2 cellular contexts compared by ENCODE assay signal in the genomic region with DNA sequence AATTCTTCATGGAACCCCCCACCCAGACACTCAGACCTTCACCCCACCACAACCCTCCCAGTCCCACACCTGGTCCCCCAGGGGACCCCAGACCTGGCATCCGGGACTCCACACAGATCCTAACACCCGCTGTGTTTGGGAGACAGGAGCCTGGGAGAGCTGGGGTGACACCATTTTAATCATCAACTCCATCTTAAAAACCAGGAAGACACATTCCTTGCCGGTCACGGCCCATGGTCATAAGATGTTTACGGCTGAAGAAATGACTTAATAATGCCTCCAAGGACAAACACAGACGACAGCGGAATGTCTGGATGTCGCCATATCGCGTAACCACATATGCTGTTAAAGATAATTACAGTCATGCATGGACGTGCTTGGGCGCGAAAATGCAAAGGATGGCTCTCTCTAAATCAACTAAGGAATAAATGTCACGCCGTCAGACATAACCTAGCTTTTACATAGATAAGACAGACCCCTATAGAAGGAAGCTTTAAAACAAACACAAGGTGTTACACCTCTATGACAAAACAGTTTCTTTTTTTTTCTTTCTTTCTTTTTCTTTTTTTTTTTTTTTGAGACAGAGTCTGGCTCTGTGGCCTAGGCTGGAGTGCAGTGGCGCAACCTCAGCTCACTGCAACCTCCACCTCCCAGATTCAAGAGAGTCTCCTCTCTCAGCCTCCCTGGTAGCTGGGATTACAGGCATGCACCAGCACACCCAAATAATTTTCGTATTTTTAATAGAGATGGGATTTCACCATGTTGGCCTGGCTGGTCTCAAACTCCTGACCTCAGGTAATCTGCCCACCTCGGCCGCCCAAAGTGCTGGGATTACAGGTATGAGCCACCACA.
TF ChIP-seq lines count a peak whose summit lies in the region.

No MANE protein-coding gene starts in this region.

TF ChIP-seq in K562, 482 proteins besides CTCF, POLR2A, EP300 and RAD21 (continued from another document and continues in another):
- peak; percentile 89 for TF ChIP-seq ZKSCAN8 (CRISPR knock-in tag; IDR thresholded peaks at IDR 0.05)
- TF ChIP-seq, protein P1, sequence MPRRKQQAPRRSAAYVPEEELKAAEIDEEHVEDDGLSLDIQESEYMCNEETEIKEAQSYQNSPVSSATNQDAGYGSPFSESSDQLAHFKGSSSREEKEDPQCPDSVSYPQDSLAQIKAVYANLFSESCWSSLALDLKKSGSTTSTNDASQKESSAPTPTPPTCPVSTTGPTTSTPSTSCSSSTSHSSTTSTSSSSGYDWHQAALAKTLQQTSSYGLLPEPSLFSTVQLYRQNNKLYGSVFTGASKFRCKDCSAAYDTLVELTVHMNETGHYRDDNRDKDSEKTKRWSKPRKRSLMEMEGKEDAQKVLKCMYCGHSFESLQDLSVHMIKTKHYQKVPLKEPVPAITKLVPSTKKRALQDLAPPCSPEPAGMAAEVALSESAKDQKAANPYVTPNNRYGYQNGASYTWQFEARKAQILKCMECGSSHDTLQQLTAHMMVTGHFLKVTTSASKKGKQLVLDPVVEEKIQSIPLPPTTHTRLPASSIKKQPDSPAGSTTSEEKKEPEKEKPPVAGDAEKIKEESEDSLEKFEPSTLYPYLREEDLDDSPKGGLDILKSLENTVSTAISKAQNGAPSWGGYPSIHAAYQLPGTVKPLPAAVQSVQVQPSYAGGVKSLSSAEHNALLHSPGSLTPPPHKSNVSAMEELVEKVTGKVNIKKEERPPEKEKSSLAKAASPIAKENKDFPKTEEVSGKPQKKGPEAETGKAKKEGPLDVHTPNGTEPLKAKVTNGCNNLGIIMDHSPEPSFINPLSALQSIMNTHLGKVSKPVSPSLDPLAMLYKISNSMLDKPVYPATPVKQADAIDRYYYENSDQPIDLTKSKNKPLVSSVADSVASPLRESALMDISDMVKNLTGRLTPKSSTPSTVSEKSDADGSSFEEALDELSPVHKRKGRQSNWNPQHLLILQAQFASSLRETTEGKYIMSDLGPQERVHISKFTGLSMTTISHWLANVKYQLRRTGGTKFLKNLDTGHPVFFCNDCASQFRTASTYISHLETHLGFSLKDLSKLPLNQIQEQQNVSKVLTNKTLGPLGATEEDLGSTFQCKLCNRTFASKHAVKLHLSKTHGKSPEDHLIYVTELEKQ (CRISPR knock-in tag; IDR thresholded peaks at IDR 0.05), result peak; percentile 90
- no peak for TF ChIP-seq EGR1 (conservative IDR thresholded peaks at IDR 0.05)
- TF ChIP-seq, protein P2, sequence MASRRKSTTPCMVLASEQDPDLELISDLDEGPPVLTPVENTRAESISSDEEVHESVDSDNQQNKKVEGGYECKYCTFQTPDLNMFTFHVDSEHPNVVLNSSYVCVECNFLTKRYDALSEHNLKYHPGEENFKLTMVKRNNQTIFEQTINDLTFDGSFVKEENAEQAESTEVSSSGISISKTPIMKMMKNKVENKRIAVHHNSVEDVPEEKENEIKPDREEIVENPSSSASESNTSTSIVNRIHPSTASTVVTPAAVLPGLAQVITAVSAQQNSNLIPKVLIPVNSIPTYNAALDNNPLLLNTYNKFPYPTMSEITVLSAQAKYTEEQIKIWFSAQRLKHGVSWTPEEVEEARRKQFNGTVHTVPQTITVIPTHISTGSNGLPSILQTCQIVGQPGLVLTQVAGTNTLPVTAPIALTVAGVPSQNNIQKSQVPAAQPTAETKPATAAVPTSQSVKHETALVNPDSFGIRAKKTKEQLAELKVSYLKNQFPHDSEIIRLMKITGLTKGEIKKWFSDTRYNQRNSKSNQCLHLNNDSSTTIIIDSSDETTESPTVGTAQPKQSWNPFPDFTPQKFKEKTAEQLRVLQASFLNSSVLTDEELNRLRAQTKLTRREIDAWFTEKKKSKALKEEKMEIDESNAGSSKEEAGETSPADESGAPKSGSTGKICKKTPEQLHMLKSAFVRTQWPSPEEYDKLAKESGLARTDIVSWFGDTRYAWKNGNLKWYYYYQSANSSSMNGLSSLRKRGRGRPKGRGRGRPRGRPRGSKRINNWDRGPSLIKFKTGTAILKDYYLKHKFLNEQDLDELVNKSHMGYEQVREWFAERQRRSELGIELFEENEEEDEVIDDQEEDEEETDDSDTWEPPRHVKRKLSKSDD (conservative IDR thresholded peaks at IDR 0.05; ENCODE audit: low read length), result no peak
- 0 out of 2 replicates have a peak, but pooled peaks have one; percentile 43 for TF ChIP-seq MAFG (tag; conservative IDR thresholded peaks at IDR 0.05)
- no peak for TF ChIP-seq PHB2 (IDR thresholded peaks at IDR 0.05; ENCODE audit: low read depth)
- TF ChIP-seq YY1 (IDR thresholded peaks at IDR 0.05; ENCODE audit: borderline replicate concordance in 1 of 3, control insufficient read depth in 1 of 3, extremely low read depth in 1 of 3, insufficient read depth in 3 of 3, insufficient read length in 1 of 3, insufficient replicate concordance in 2 of 3, low read depth in 1 of 3, low read length in 2 of 3), result peak in 1 of 3 experiments; percentile 82
- no peak for TF ChIP-seq SMARCC2 (IDR thresholded peaks at IDR 0.05; ENCODE audit: low read depth)
- no peak for TF ChIP-seq ZC3H8 (IDR thresholded peaks at IDR 0.05)
- TF ChIP-seq MBD2 (IDR thresholded peaks at IDR 0.05; ENCODE audit: borderline replicate concordance, low read depth), result no peak
- TF ChIP-seq ZNF780A (CRISPR knock-in tag; IDR thresholded peaks at IDR 0.05), result no peak
- no peak for TF ChIP-seq ZNF431 (CRISPR knock-in tag; IDR thresholded peaks at IDR 0.05)
- TF ChIP-seq, protein P3, sequence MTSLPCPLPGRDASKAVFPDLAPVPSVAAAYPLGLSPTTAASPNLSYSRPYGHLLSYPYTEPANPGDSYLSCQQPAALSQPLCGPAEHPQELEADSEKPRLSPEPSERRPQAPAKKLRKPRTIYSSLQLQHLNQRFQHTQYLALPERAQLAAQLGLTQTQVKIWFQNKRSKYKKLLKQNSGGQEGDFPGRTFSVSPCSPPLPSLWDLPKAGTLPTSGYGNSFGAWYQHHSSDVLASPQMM (CRISPR knock-in tag; IDR thresholded peaks at IDR 0.05), result no peak
- TF ChIP-seq, protein P4, sequence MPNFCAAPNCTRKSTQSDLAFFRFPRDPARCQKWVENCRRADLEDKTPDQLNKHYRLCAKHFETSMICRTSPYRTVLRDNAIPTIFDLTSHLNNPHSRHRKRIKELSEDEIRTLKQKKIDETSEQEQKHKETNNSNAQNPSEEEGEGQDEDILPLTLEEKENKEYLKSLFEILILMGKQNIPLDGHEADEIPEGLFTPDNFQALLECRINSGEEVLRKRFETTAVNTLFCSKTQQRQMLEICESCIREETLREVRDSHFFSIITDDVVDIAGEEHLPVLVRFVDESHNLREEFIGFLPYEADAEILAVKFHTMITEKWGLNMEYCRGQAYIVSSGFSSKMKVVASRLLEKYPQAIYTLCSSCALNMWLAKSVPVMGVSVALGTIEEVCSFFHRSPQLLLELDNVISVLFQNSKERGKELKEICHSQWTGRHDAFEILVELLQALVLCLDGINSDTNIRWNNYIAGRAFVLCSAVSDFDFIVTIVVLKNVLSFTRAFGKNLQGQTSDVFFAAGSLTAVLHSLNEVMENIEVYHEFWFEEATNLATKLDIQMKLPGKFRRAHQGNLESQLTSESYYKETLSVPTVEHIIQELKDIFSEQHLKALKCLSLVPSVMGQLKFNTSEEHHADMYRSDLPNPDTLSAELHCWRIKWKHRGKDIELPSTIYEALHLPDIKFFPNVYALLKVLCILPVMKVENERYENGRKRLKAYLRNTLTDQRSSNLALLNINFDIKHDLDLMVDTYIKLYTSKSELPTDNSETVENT (CRISPR knock-in tag; IDR thresholded peaks at IDR 0.05), result no peak
- 0 out of 2 replicates have a peak, but pooled peaks have one; percentile 40 for TF ChIP-seq FOXJ2 (tag; IDR thresholded peaks at IDR 0.05)

TF ChIP-seq in HepG2, 621 proteins besides CTCF, POLR2A, EP300 and RAD21 (continued from another document):
- TF ChIP-seq ZNF350 (CRISPR knock-in tag; IDR thresholded peaks at IDR 0.05; ENCODE audit: borderline replicate concordance, low read depth) (0 out of 2 replicates have a peak, but pooled peaks have one; percentile 9), AGO1 (IDR thresholded peaks at IDR 0.05; ENCODE audit: low read depth, low read length, poor library complexity, severe bottlenecking) (no peak), SCMH1 (CRISPR knock-in tag; IDR thresholded peaks at IDR 0.05; ENCODE audit: borderline replicate concordance) (no peak), BRD4 (CRISPR knock-in tag; IDR thresholded peaks at IDR 0.05) (no peak), SRSF1 (optimal IDR thresholded peaks at IDR 0.05; ENCODE audit: low read depth, low read length) (no peak), ZNF605 (CRISPR knock-in tag; IDR thresholded peaks at IDR 0.05) (no peak), POGZ (CRISPR knock-in tag; IDR thresholded peaks at IDR 0.05) (no peak), ZNF121 (CRISPR knock-in tag; IDR thresholded peaks at IDR 0.05) (peak; percentile 58; the same call in 1 of the 2 replicates)
- TF ChIP-seq, protein P5, sequence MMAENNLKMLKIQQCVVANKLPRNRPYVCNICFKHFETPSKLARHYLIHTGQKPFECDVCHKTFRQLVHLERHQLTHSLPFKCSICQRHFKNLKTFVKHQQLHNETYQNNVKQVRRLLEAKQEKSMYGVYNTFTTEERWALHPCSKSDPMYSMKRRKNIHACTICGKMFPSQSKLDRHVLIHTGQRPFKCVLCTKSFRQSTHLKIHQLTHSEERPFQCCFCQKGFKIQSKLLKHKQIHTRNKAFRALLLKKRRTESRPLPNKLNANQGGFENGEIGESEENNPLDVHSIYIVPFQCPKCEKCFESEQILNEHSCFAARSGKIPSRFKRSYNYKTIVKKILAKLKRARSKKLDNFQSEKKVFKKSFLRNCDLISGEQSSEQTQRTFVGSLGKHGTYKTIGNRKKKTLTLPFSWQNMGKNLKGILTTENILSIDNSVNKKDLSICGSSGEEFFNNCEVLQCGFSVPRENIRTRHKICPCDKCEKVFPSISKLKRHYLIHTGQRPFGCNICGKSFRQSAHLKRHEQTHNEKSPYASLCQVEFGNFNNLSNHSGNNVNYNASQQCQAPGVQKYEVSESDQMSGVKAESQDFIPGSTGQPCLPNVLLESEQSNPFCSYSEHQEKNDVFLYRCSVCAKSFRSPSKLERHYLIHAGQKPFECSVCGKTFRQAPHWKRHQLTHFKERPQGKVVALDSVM (CRISPR knock-in tag; IDR thresholded peaks at IDR 0.05), result peak; percentile 90
